ENCODE assay signal across 1 cellular context in the genomic region with DNA sequence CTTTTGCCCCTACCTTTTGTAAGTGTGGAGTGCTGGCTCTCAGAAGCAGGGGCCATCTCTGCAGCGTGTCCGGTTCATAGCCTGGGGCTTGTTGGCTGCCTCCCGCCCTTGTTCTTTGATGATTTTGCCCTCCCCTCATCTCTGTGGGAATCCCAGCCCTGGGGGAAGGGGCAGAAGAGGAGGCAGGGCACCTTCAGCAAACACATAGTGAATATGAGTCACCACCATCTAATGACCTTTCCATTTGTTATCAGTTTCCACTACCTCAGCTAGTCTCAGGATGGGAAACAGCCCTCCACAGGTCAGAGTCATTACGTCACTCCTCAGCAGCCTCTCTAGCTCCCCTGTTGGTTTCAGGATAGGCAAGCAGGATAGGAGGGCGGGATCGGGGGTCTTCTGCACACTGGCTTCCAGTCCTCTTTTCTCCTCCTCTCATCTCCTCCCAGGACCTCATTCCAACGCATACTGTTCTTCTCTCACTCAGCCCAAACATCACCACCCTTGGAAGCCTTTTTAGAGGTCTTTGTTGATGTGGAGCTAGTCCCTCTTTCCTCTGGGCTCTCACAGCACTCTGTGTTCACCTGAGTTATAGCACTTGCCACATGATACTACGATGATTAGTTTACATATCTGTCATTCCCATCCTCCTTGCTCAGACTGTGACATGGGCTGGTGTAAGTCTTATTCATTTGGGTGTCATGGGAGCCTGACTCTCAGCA.
TF ChIP-seq lines count a peak whose summit lies in the region.

No MANE protein-coding gene starts in this region.

TF ChIP-seq in HepG2, 621 proteins besides CTCF, POLR2A, EP300 and RAD21 (continued from another document and continues in another):
- TF ChIP-seq, protein P1, sequence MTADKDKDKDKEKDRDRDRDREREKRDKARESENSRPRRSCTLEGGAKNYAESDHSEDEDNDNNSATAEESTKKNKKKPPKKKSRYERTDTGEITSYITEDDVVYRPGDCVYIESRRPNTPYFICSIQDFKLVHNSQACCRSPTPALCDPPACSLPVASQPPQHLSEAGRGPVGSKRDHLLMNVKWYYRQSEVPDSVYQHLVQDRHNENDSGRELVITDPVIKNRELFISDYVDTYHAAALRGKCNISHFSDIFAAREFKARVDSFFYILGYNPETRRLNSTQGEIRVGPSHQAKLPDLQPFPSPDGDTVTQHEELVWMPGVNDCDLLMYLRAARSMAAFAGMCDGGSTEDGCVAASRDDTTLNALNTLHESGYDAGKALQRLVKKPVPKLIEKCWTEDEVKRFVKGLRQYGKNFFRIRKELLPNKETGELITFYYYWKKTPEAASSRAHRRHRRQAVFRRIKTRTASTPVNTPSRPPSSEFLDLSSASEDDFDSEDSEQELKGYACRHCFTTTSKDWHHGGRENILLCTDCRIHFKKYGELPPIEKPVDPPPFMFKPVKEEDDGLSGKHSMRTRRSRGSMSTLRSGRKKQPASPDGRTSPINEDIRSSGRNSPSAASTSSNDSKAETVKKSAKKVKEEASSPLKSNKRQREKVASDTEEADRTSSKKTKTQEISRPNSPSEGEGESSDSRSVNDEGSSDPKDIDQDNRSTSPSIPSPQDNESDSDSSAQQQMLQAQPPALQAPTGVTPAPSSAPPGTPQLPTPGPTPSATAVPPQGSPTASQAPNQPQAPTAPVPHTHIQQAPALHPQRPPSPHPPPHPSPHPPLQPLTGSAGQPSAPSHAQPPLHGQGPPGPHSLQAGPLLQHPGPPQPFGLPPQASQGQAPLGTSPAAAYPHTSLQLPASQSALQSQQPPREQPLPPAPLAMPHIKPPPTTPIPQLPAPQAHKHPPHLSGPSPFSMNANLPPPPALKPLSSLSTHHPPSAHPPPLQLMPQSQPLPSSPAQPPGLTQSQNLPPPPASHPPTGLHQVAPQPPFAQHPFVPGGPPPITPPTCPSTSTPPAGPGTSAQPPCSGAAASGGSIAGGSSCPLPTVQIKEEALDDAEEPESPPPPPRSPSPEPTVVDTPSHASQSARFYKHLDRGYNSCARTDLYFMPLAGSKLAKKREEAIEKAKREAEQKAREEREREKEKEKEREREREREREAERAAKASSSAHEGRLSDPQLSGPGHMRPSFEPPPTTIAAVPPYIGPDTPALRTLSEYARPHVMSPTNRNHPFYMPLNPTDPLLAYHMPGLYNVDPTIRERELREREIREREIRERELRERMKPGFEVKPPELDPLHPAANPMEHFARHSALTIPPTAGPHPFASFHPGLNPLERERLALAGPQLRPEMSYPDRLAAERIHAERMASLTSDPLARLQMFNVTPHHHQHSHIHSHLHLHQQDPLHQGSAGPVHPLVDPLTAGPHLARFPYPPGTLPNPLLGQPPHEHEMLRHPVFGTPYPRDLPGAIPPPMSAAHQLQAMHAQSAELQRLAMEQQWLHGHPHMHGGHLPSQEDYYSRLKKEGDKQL (CRISPR knock-in tag; IDR thresholded peaks at IDR 0.05; ENCODE audit: low read depth), result peak; percentile 87
- TF ChIP-seq NFYC (CRISPR knock-in tag; IDR thresholded peaks at IDR 0.05) (peak; percentile 19; the same call in 1 of the 2 replicates), ARID2 (CRISPR knock-in tag; IDR thresholded peaks at IDR 0.05; ENCODE audit: borderline replicate concordance) (no peak; the same call in 1 of the 2 replicates), ATF4 (CRISPR knock-in tag; IDR thresholded peaks at IDR 0.05) (peak in 1 of 2 experiments; percentile 81; a peak in 2 of 4 replicates), ZSCAN31 (CRISPR knock-in tag; IDR thresholded peaks at IDR 0.05; ENCODE audit: low read depth) (0 out of 2 replicates have a peak, but pooled peaks have one; percentile 30), KLF11 (CRISPR knock-in tag; IDR thresholded peaks at IDR 0.05) (peak; percentile 73; the same call in 1 of the 2 replicates), HHEX (CRISPR knock-in tag; IDR thresholded peaks at IDR 0.05) (0 out of 2 replicates have a peak, but pooled peaks have one; percentile 29), KLF12 (CRISPR knock-in tag; IDR thresholded peaks at IDR 0.05; ENCODE audit: borderline replicate concordance) (no peak), TIGD3 (CRISPR knock-in tag; IDR thresholded peaks at IDR 0.05; ENCODE audit: borderline replicate concordance) (no peak), ZC3H13 (CRISPR knock-in tag; IDR thresholded peaks at IDR 0.05) (0 out of 2 replicates have a peak, but pooled peaks have one; percentile 39), SMYD3 (CRISPR knock-in tag; IDR thresholded peaks at IDR 0.05) (no peak), NR2F6 (IDR thresholded peaks at IDR 0.05) (peak; percentile 86), NR2F6 (CRISPR knock-in tag; IDR thresholded peaks at IDR 0.05) (peak; percentile 94), NR3C1 (CRISPR knock-in tag; IDR thresholded peaks at IDR 0.05) (no peak), GATAD2A (CRISPR knock-in tag; IDR thresholded peaks at IDR 0.05) (peak; percentile 90), XRCC5 (optimal IDR thresholded peaks at IDR 0.05; ENCODE audit: low read length) (peak; percentile 35), MTA1 (CRISPR knock-in tag; IDR thresholded peaks at IDR 0.05; ENCODE audit: borderline replicate concordance) (peak; percentile 40; the same call in 1 of the 2 replicates), AGO1 (IDR thresholded peaks at IDR 0.05; ENCODE audit: low read depth, low read length, poor library complexity, severe bottlenecking) (no peak), ZNF678 (CRISPR knock-in tag; IDR thresholded peaks at IDR 0.05) (no peak), STAT5B (CRISPR knock-in tag; IDR thresholded peaks at IDR 0.05) (no peak), ZNF33A (CRISPR knock-in tag; IDR thresholded peaks at IDR 0.05; ENCODE audit: borderline replicate concordance) (peak; percentile 72; the same call in 1 of the 2 replicates), ZNF713 (CRISPR knock-in tag; IDR thresholded peaks at IDR 0.05) (no peak), ZNF768 (CRISPR knock-in tag; IDR thresholded peaks at IDR 0.05) (no peak), KMT2A (CRISPR knock-in tag; IDR thresholded peaks at IDR 0.05) (no peak), ZBTB49 (CRISPR knock-in tag; IDR thresholded peaks at IDR 0.05; ENCODE audit: borderline replicate concordance) (no peak), RFXANK (CRISPR knock-in tag; IDR thresholded peaks at IDR 0.05) (0 out of 2 replicates have a peak, but pooled peaks have one; percentile 24)
- TF ChIP-seq, protein P2, sequence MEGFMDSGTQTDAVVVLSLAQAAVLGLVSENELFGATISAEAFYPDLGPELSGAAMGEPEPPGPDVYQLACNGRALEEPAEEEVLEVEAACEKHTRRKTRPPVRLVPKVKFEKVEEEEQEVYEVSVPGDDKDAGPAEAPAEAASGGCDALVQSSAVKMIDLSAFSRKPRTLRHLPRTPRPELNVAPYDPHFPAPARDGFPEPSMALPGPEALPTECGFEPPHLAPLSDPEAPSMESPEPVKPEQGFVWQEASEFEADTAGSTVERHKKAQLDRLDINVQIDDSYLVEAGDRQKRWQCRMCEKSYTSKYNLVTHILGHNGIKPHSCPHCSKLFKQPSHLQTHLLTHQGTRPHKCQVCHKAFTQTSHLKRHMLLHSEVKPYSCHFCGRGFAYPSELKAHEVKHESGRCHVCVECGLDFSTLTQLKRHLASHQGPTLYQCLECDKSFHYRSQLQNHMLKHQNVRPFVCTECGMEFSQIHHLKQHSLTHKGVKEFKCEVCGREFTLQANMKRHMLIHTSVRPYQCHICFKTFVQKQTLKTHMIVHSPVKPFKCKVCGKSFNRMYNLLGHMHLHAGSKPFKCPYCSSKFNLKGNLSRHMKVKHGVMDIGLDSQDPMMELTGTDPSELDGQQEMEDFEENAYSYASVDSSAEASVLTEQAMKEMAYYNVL (CRISPR knock-in tag; IDR thresholded peaks at IDR 0.05; ENCODE audit: borderline replicate concordance), result peak; percentile 77; the same call in 1 of the 2 replicates
- TF ChIP-seq, protein P3, sequence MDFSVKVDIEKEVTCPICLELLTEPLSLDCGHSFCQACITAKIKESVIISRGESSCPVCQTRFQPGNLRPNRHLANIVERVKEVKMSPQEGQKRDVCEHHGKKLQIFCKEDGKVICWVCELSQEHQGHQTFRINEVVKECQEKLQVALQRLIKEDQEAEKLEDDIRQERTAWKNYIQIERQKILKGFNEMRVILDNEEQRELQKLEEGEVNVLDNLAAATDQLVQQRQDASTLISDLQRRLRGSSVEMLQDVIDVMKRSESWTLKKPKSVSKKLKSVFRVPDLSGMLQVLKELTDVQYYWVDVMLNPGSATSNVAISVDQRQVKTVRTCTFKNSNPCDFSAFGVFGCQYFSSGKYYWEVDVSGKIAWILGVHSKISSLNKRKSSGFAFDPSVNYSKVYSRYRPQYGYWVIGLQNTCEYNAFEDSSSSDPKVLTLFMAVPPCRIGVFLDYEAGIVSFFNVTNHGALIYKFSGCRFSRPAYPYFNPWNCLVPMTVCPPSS (IDR thresholded peaks at IDR 0.05), result no peak
- TF ChIP-seq, protein P4, sequence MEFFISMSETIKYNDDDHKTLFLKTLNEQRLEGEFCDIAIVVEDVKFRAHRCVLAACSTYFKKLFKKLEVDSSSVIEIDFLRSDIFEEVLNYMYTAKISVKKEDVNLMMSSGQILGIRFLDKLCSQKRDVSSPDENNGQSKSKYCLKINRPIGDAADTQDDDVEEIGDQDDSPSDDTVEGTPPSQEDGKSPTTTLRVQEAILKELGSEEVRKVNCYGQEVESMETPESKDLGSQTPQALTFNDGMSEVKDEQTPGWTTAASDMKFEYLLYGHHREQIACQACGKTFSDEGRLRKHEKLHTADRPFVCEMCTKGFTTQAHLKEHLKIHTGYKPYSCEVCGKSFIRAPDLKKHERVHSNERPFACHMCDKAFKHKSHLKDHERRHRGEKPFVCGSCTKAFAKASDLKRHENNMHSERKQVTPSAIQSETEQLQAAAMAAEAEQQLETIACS (CRISPR knock-in tag; IDR thresholded peaks at IDR 0.05), result no peak
- TF ChIP-seq, protein P5, sequence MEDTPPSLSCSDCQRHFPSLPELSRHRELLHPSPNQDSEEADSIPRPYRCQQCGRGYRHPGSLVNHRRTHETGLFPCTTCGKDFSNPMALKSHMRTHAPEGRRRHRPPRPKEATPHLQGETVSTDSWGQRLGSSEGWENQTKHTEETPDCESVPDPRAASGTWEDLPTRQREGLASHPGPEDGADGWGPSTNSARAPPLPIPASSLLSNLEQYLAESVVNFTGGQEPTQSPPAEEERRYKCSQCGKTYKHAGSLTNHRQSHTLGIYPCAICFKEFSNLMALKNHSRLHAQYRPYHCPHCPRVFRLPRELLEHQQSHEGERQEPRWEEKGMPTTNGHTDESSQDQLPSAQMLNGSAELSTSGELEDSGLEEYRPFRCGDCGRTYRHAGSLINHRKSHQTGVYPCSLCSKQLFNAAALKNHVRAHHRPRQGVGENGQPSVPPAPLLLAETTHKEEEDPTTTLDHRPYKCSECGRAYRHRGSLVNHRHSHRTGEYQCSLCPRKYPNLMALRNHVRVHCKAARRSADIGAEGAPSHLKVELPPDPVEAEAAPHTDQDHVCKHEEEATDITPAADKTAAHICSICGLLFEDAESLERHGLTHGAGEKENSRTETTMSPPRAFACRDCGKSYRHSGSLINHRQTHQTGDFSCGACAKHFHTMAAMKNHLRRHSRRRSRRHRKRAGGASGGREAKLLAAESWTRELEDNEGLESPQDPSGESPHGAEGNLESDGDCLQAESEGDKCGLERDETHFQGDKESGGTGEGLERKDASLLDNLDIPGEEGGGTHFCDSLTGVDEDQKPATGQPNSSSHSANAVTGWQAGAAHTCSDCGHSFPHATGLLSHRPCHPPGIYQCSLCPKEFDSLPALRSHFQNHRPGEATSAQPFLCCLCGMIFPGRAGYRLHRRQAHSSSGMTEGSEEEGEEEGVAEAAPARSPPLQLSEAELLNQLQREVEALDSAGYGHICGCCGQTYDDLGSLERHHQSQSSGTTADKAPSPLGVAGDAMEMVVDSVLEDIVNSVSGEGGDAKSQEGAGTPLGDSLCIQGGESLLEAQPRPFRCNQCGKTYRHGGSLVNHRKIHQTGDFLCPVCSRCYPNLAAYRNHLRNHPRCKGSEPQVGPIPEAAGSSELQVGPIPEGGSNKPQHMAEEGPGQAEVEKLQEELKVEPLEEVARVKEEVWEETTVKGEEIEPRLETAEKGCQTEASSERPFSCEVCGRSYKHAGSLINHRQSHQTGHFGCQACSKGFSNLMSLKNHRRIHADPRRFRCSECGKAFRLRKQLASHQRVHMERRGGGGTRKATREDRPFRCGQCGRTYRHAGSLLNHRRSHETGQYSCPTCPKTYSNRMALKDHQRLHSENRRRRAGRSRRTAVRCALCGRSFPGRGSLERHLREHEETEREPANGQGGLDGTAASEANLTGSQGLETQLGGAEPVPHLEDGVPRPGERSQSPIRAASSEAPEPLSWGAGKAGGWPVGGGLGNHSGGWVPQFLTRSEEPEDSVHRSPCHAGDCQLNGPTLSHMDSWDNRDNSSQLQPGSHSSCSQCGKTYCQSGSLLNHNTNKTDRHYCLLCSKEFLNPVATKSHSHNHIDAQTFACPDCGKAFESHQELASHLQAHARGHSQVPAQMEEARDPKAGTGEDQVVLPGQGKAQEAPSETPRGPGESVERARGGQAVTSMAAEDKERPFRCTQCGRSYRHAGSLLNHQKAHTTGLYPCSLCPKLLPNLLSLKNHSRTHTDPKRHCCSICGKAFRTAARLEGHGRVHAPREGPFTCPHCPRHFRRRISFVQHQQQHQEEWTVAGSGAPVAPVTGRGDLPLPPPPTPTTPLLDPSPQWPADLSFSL (CRISPR knock-in tag; IDR thresholded peaks at IDR 0.05), result no peak
